24 cellular contexts compared by ENCODE assay signal in genomic region chr14:61168126-61168525, GRCh38.
DNase-seq lines count a peak whose midpoint lies in the region; ATAC-seq and TF ChIP-seq lines count a peak whose summit lies in the region.
"Had no signal": no experiment of that assay in that cellular context is flagged by ENCODE, and none has a peak within 500 bp of the region (broad histone marks: within the 10 kb centered on the region; RNA-seq: fewer than 3 reads in every experiment).

No MANE protein-coding gene starts in this region.

- no peak overlapping the region for H3K4me3 Mint-ChIP-seq in osteocyte (ENCODE audit: unreplicated experiment)
- H3K4me3 Mint-ChIP-seq: CD14-positive monocyte; CD4-positive, alpha-beta memory T cell; CD4-positive, CD25-positive, alpha-beta regulatory T cell; CD8-positive, alpha-beta memory T cell had no signal

- no peaks in the 10 kb centered on the region for H3K27me3 Mint-ChIP-seq in osteocyte (ENCODE audit: unreplicated experiment)

- WGBS in transverse colon (ENCODE audit: low coverage in 1 of 2), 2 donors = 80 to 95% methylated on average over 2 of the region's 2 CpGs

- H3K4me3 ChIP-seq in transverse colon = no peak overlapping the region
- H3K4me3 ChIP-seq: BLaER1, GM12878 had no signal

- peak overlapping the region; percentile 63 for H3K27ac Mint-ChIP-seq in osteocyte (ENCODE audit: unreplicated experiment)
- H3K27ac Mint-ChIP-seq: CD14-positive monocyte; CD4-positive, alpha-beta memory T cell; CD4-positive, CD25-positive, alpha-beta regulatory T cell; CD8-positive, alpha-beta memory T cell had no signal

- no peaks in the 10 kb centered on the region for H3K27me3 ChIP-seq in transverse colon
- H3K27me3 ChIP-seq: BE2C, BLaER1 had no signal

- peaks cover 13% of the 10 kb centered on the region for H3K36me3 Mint-ChIP-seq in osteocyte (ENCODE audit: unreplicated experiment)
- H3K36me3 Mint-ChIP-seq: CD14-positive monocyte; CD4-positive, alpha-beta memory T cell; CD4-positive, CD25-positive, alpha-beta regulatory T cell had no signal

- no peak for ATAC-seq in HG02973 (IDR thresholded peaks at IDR 0.05; ENCODE audit: unreplicated experiment)
- ATAC-seq in left cardiac atrium = no peak
- ATAC-seq: GM12878 had no signal

- H3K9me3 Mint-ChIP-seq in osteocyte (ENCODE audit: unreplicated experiment) = peaks cover 21% of the 10 kb centered on the region

- H3K4me1 ChIP-seq in transverse colon = no peaks in the 10 kb centered on the region
- H3K4me1 ChIP-seq: BLaER1 had no signal

- DNase-seq in LHCN-M2 (ENCODE audit: low read depth) (peak; percentile 9), astrocyte of the hippocampus (ENCODE audit: low read depth, low spot score) (peak; percentile 53), osteocyte (ENCODE audit: extremely low spot score, unreplicated experiment) (no peak), transverse colon (no peak), left cardiac atrium (no peak)
- DNase-seq: 8988T; ACHN; BE2C; C1 segment of cervical spinal cord; CD4-positive, alpha-beta memory T cell; CD4-positive, CD25-positive, alpha-beta regulatory T cell; CD8-positive, alpha-beta memory T cell; COR-L47; DMS 273 treated with DMSO at 0.1 percent for 48 hours; DMS153; DMS53; DMS79; DND-41; EL; GDM1 had no signal

- H3K4me1 Mint-ChIP-seq in osteocyte (ENCODE audit: unreplicated experiment) = peaks cover 37% of the 10 kb centered on the region
- H3K4me1 Mint-ChIP-seq: CD14-positive monocyte; CD4-positive, alpha-beta memory T cell; CD4-positive, CD25-positive, alpha-beta regulatory T cell; CD8-positive, alpha-beta memory T cell had no signal

- no peaks in the 10 kb centered on the region for H3K9me3 ChIP-seq in transverse colon
- H3K9me3 ChIP-seq: BE2C, BLaER1 had no signal

- no peak for TF ChIP-seq POLR2A in transverse colon (IDR thresholded peaks at IDR 0.05)

- H3K27ac ChIP-seq in transverse colon = no peak overlapping the region
- H3K27ac ChIP-seq: BLaER1 had no signal

- intact Hi-C loops in transverse colon (cut with DNase I; ENCODE audit: low total_unique reads) = no loop called here
- intact Hi-C loops in left cardiac atrium (cut with DNase I) = no loop called here

- in situ Hi-C loops in transverse colon (cut with MboI; ENCODE audit: low pct_ligation_motif_present in 1 of 4, low pct_unique_long_range_greater_than_20kb in 1 of 4, low sequenced_read_pairs in 3 of 4) = no loop called here

- no peak for TF ChIP-seq CTCF in osteocyte (IDR thresholded peaks at IDR 0.05)
- TF ChIP-seq CTCF in transverse colon (IDR thresholded peaks at IDR 0.05) = no peak

- H3K36me3 ChIP-seq in transverse colon = no peaks in the 10 kb centered on the region
- H3K36me3 ChIP-seq: BE2C, BLaER1 had no signal

- TF ChIP-seq EP300 in transverse colon (IDR thresholded peaks at IDR 0.05; ENCODE audit: low read depth) = no peak

Comparison
In these comparisons a context has a peak if more than half of its experiments do, and no peak if none do; other contexts are left out.
1. DNase-seq: peak in LHCN-M2 (single experiment) and astrocyte of the hippocampus (single experiment); none in osteocyte (single experiment), transverse colon (single experiment) and left cardiac atrium (single experiment).